Comparison of ENCODE assay signal across 13 cellular contexts in the genomic region with DNA sequence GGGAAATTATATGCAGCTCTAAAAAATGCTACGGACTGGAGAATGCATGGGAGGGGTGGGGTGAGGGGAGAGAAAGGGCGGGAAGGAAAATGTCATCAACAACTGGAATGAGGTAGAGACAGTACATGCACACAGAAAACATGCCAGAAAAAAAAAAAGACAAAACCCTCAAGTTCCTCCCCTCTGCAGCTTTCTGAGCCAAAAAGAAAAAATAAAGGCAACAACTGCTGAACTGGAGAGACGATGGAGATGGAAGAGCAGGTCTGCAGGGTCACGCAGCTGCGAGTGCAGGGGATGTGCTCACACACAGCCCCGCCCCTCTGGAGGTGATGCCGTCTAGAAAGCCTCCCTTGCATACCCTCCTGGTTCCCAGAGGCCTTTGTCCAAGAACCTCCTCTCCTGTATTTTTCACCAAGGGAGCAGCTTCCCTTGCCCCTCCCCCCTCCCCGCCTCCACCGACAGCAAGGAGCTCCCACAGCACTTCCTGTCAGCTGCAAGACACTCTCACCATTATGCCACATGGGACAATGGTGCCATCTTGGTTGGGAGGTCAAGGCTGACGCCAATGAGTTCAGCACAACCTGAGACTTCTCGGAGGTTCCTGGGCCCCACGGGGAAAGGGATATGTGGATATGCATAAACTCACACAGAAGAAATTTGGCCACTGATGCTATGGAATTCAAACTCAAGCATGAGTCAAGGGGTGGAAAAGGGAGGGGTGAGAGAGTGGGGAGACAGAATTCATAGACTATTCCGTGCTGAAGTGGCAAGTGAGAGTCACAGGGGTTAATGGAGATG.
DNase-seq lines count a peak whose midpoint lies in the region; ATAC-seq, FAIRE-seq and TF ChIP-seq lines count a peak whose summit lies in the region.
"Had no signal": no experiment of that assay in that cellular context is flagged by ENCODE, and none has a peak within 500 bp of the region (broad histone marks: within the 10 kb centered on the region; RNA-seq: fewer than 3 reads in every experiment).

No MANE protein-coding gene starts in this region.

- BruUV-seq in HepG2 (replicated peaks; lab: Mats Ljungman, UMichigan) = no TSS peak

- H3K27ac ChIP-seq in fibroblast of lung (ENCODE audit: insufficient read depth, low read length) = peak overlapping the region; percentile 79
- H3K27ac ChIP-seq in substantia nigra (ENCODE audit: low read depth, low read length, poor library complexity, severe bottlenecking) = no peak overlapping the region
- H3K27ac ChIP-seq in HepG2 (ENCODE audit: extremely low read length, insufficient read depth, low read length) = no peak overlapping the region
- H3K27ac ChIP-seq: C4-2B, neutrophil had no signal

- peak overlapping the region; percentile 94 for H3K27ac Mint-ChIP-seq in neural crest cell (ENCODE audit: unreplicated experiment)

- H3K9ac ChIP-seq in fibroblast of lung (ENCODE audit: insufficient read depth, low read length) (peak overlapping the region; percentile 26), HepG2 (ENCODE audit: insufficient read depth, low read depth, low read length) (no peak overlapping the region)

- 49% methylated on average over 11 of the region's 13 CpGs for WGBS in HepG2 (ENCODE audit: low lambda C conversion rate)

- H3K36me3 ChIP-seq in fibroblast of lung (ENCODE audit: control insufficient read depth, insufficient read depth, low read length) (no peaks in the 10 kb centered on the region), HepG2 (replicated peaks in 1 of 2; ENCODE audit: control insufficient read depth in 1 of 2, insufficient read depth in 2 of 2, low read length in 2 of 2) (no peaks in the 10 kb centered on the region)
- H3K36me3 ChIP-seq: neutrophil had no signal

- H3K4me3 ChIP-seq in fibroblast of lung (replicated peaks in 1 of 4; ENCODE audit: control extremely low read depth in 1 of 4, insufficient read depth in 1 of 4, low read depth in 3 of 4, low read length in 4 of 4) = peak overlapping the region in 1 of 4 experiments; percentile 10
- H3K4me3 ChIP-seq in HepG2 (replicated peaks in 1 of 3; ENCODE audit: insufficient read depth in 1 of 3, low read depth in 2 of 3, low read length in 3 of 3) = no peak overlapping the region

- H3K36me3 Mint-ChIP-seq in neural crest cell (ENCODE audit: low read depth) = peaks cover 6% of the 10 kb centered on the region

- FAIRE-seq in HepG2 (lab: Jason Lieb, UNC) = no peak

- POLR2A ChIA-PET in HepG2 (lab: Yijun Ruan, JAX) = no interaction called here

- TF ChIP-seq CTCF in fibroblast of lung (conservative IDR thresholded peaks at IDR 0.05 in 1 of 2, IDR thresholded peaks at IDR 0.05 in 1 of 2; ENCODE audit: low read depth in 1 of 2, low read length in 2 of 2) (no peak), neural crest cell (conservative IDR thresholded peaks at IDR 0.05) (no peak), HepG2 (CRISPR knock-in tag; IDR thresholded peaks at IDR 0.05) (no peak)

- peak overlapping the region; percentile 38 for H3K4me3 Mint-ChIP-seq in neural crest cell

- TF ChIP-seq POLR2A in HepG2 (IDR thresholded peaks at IDR 0.05; ENCODE audit: insufficient read depth in 1 of 2, low read depth in 2 of 2, low read length in 2 of 2) = no peak

- no peak overlapping the region for H2AFZ ChIP-seq in fibroblast of lung (ENCODE audit: low read length)
- H2AFZ ChIP-seq in HepG2 (ENCODE audit: low read length) = no peak overlapping the region

- ATAC-seq in HepG2 = no peak

- CTCF ChIA-PET in HepG2 (lab: Yijun Ruan, JAX; ENCODE audit: low intra/inter-chr PET ratio, low total read pairs) = no interaction called here

- no peak for TF ChIP-seq EP300 in HepG2 (IDR thresholded peaks at IDR 0.05; ENCODE audit: low read depth in 2 of 2, low read length in 2 of 2)
- TF ChIP-seq EP300 in HepG2 (CRISPR knock-in tag; IDR thresholded peaks at IDR 0.05; ENCODE audit: borderline replicate concordance) = no peak

- no peaks in the 10 kb centered on the region for H3K27me3 ChIP-seq in fibroblast of lung (ENCODE audit: control insufficient read depth, insufficient read depth, low read length)
- peaks cover 0 to 14% of the 10 kb centered on the region in 2 experiments for H3K27me3 ChIP-seq in HepG2 (ENCODE audit: control insufficient read depth in 1 of 2, insufficient read depth in 2 of 2, low read length in 2 of 2)

- intact Hi-C loops in HepG2 (cut with micrococcal nuclease; ENCODE audit: unreplicated experiment) = no loop called here

- H4K20me1 ChIP-seq in fibroblast of lung (ENCODE audit: control insufficient read depth, extremely low read depth, insufficient read depth, low read length) = no peaks in the 10 kb centered on the region
- no peaks in the 10 kb centered on the region for H4K20me1 ChIP-seq in HepG2 (ENCODE audit: insufficient read depth, low read length)

- no peaks in the 10 kb centered on the region for H3K27me3 Mint-ChIP-seq in neural crest cell (ENCODE audit: low read depth)

- peaks cover 26% of the 10 kb centered on the region for H3K4me1 ChIP-seq in fibroblast of lung (ENCODE audit: control insufficient read depth, extremely low read depth, insufficient read depth, low read length)
- no peaks in the 10 kb centered on the region for H3K4me1 ChIP-seq in HepG2 (ENCODE audit: insufficient read depth, low read length)

- DNase-seq in AG08395 (ENCODE audit: low spot score) (peak; percentile 77), HT1080 (ENCODE audit: low read depth) (peak; percentile 29), fibroblast of lung (ENCODE audit: low read depth in 2 of 2) (peak; percentile 80 to 82), neural crest cell (ENCODE audit: low read depth, low spot score) (no peak), substantia nigra (lab: John Stamatoyannopoulos, UW) (no peak), HepG2 (ENCODE audit: low spot score) (no peak), cerebellar nuclear complex (lab: John Stamatoyannopoulos, UW) (no peak)
- no peak for DNase-seq in central memory CD4-positive, alpha-beta T cell
- DNase-seq: H7; KG1; stimulated activated CD4-positive, alpha-beta T cell treated with anti-CD3 and anti-CD28 coated beads, Interleukin-2, amount 100 ng/mL, for 48 hours had no signal

- H3K79me2 ChIP-seq in fibroblast of lung (ENCODE audit: control insufficient read depth, insufficient read depth, low read length) (no peaks in the 10 kb centered on the region), HepG2 (ENCODE audit: insufficient read depth, low read length) (no peaks in the 10 kb centered on the region)

- in situ Hi-C loops in HepG2 (cut with HindIII; ENCODE audit: extremely low pct_ligation_motif_present, low pct_unique_long_range_greater_than_20kb) = no loop called here

- peaks cover 13% of the 10 kb centered on the region for H3K9me3 Mint-ChIP-seq in neural crest cell

- H3K9me3 ChIP-seq in fibroblast of lung (ENCODE audit: control insufficient read depth, insufficient read depth, low read depth, low read length) (no peaks in the 10 kb centered on the region), HepG2 (ENCODE audit: low read length) (no peaks in the 10 kb centered on the region)
- H3K9me3 ChIP-seq: neutrophil had no signal

- no peak for TF ChIP-seq RAD21 in HepG2 (CRISPR knock-in tag; IDR thresholded peaks at IDR 0.05)

- peaks cover 24% of the 10 kb centered on the region for H3K4me1 Mint-ChIP-seq in neural crest cell

- H3K4me2 ChIP-seq in fibroblast of lung (ENCODE audit: extremely low read depth, insufficient read depth, low read length) (peak overlapping the region; percentile 69), HepG2 (ENCODE audit: low read depth, low read length) (no peak overlapping the region)

TF ChIP-seq in HepG2, 621 proteins besides CTCF, POLR2A, EP300 and RAD21 (continues in another document):
- TF ChIP-seq, protein P1, sequence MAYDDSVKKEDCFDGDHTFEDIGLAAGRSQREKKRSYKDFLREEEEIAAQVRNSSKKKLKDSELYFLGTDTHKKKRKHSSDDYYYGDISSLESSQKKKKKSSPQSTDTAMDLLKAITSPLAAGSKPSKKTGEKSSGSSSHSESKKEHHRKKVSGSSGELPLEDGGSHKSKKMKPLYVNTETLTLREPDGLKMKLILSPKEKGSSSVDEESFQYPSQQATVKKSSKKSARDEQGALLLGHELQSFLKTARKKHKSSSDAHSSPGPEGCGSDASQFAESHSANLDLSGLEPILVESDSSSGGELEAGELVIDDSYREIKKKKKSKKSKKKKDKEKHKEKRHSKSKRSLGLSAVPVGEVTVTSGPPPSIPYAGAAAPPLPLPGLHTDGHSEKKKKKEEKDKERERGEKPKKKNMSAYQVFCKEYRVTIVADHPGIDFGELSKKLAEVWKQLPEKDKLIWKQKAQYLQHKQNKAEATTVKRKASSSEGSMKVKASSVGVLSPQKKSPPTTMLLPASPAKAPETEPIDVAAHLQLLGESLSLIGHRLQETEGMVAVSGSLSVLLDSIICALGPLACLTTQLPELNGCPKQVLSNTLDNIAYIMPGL (CRISPR knock-in tag; IDR thresholded peaks at IDR 0.05; ENCODE audit: borderline replicate concordance in 1 of 2, low read depth in 1 of 2) = no peak
- TF ChIP-seq, protein P2, sequence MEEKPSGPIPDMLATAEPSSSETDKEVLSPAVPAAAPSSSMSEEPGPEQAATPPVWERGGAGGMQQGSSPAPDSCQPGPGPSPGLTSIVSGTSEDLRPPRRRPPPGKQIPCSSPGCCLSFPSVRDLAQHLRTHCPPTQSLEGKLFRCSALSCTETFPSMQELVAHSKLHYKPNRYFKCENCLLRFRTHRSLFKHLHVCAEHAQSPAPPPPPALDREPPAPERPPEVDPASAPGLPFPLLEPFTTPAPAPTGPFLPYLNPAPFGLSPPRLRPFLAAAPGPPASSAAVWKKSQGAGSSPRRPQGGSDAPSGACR (CRISPR knock-in tag; IDR thresholded peaks at IDR 0.05) = no peak
- TF ChIP-seq, protein P3, sequence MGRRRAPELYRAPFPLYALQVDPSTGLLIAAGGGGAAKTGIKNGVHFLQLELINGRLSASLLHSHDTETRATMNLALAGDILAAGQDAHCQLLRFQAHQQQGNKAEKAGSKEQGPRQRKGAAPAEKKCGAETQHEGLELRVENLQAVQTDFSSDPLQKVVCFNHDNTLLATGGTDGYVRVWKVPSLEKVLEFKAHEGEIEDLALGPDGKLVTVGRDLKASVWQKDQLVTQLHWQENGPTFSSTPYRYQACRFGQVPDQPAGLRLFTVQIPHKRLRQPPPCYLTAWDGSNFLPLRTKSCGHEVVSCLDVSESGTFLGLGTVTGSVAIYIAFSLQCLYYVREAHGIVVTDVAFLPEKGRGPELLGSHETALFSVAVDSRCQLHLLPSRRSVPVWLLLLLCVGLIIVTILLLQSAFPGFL (CRISPR knock-in tag; IDR thresholded peaks at IDR 0.05) = no peak
- TF ChIP-seq ZNF446 (CRISPR knock-in tag; IDR thresholded peaks at IDR 0.05) (no peak), REPIN1 (CRISPR knock-in tag; IDR thresholded peaks at IDR 0.05; ENCODE audit: borderline replicate concordance, low read depth) (no peak), SALL2 (CRISPR knock-in tag; IDR thresholded peaks at IDR 0.05) (no peak), ZNF484 (CRISPR knock-in tag; IDR thresholded peaks at IDR 0.05; ENCODE audit: borderline replicate concordance, low read depth) (no peak)

Comparison
In these comparisons a context has a peak if more than half of its experiments do, and no peak if none do; other contexts are left out.
1. DNase-seq: peak in AG08395 (single experiment), HT1080 (single experiment) and fibroblast of lung (2 of 2); none in neural crest cell (single experiment), substantia nigra (0 of 49), HepG2 (single experiment), central memory CD4-positive, alpha-beta T cell (single experiment) and cerebellar nuclear complex (0 of 2).